17 cellular contexts compared by ENCODE assay signal in genomic region chr14:96821501-96821900, GRCh38.
"Had no signal": no experiment of that assay in that cellular context is flagged by ENCODE, and none has a peak within 500 bp of the region (broad histone marks: within the 10 kb centered on the region; RNA-seq: fewer than 3 reads in every experiment).

No MANE protein-coding gene starts in this region.

- H3K9me3 Mint-ChIP-seq: activated T-cell treated with anti-CD3 and anti-CD28 coated beads, Interleukin-2, amount 50 U/mL, for 24 hours; endodermal cell had no signal

- H3K27ac Mint-ChIP-seq: activated CD8-positive, alpha-beta memory T cell treated with anti-CD3 and anti-CD28 coated beads, Interleukin-2, amount 10 ng/mL, durations not matched to agents 7 days and 5 days; activated naive CD4-positive, alpha-beta T cell treated with anti-CD3 and anti-CD28 coated beads, Interleukin-2, amount 50 U/mL, for 72 hours; activated T-cell treated with anti-CD3 and anti-CD28 coated beads, Interleukin-2, amount 50 U/mL, for 24 hours; endodermal cell had no signal

- ATAC-seq: activated CD8-positive, alpha-beta memory T cell treated with anti-CD3 and anti-CD28 coated beads, Interleukin-2, amount 10 ng/mL, durations not matched to agents 7 days and 5 days; activated naive CD4-positive, alpha-beta T cell treated with anti-CD3 and anti-CD28 coated beads, Interleukin-2, amount 50 U/mL, for 72 hours; heart left ventricle; stimulated activated naive CD8-positive, alpha-beta T cell treated with anti-CD3 and anti-CD28 coated beads, Interleukin-15, Interleukin-2, amounts not matched to agents 100 U/mL and 50 U/mL, for 24 hours; upper lobe of right lung had no signal

- DNase-seq: activated CD4-positive, alpha-beta T cell treated with anti-CD3 and anti-CD28 coated beads, Interleukin-2, amount 50 U/mL, for 4 hours; activated CD4-positive, CD25-positive, alpha-beta regulatory T cell treated with anti-CD3 and anti-CD28 coated beads, Interleukin-2, amount 50 U/mL, for 72 hours; activated CD8-positive, alpha-beta memory T cell treated with anti-CD3 and anti-CD28 coated beads, Interleukin-2, amount 10 ng/mL, durations not matched to agents 7 days and 5 days; activated effector memory CD4-positive, alpha-beta T cell treated with Interleukin-2 at 50 U/mL for 16 hours; activated T-cell treated with anti-CD3 and anti-CD28 coated beads, Interleukin-2, amount 50 U/mL, for 24 hours; amniotic stem cell; endodermal cell; esophagus squamous epithelium; foreskin fibroblast; heart left ventricle; kidney; left ventricle myocardium inferior; mesendoderm; stimulated activated CD4-positive, alpha-beta T cell treated with anti-CD3 and anti-CD28 coated beads, Interleukin-2, amount 100 ng/mL, for 48 hours; stimulated activated naive CD8-positive, alpha-beta T cell treated with anti-CD3 and anti-CD28 coated beads, Interleukin-15, Interleukin-2, amounts not matched to agents 100 U/mL and 50 U/mL, for 24 hours; upper lobe of right lung had no signal

- H3K4me3 Mint-ChIP-seq: activated CD8-positive, alpha-beta memory T cell treated with anti-CD3 and anti-CD28 coated beads, Interleukin-2, amount 10 ng/mL, durations not matched to agents 7 days and 5 days; activated T-cell treated with anti-CD3 and anti-CD28 coated beads, Interleukin-2, amount 50 U/mL, for 24 hours; endodermal cell had no signal

- H3K27me3 Mint-ChIP-seq: activated CD8-positive, alpha-beta memory T cell treated with anti-CD3 and anti-CD28 coated beads, Interleukin-2, amount 10 ng/mL, durations not matched to agents 7 days and 5 days; activated T-cell treated with anti-CD3 and anti-CD28 coated beads, Interleukin-2, amount 50 U/mL, for 24 hours had no signal
